Comparison of ENCODE assay signal across 1 cellular context in the genomic region with DNA sequence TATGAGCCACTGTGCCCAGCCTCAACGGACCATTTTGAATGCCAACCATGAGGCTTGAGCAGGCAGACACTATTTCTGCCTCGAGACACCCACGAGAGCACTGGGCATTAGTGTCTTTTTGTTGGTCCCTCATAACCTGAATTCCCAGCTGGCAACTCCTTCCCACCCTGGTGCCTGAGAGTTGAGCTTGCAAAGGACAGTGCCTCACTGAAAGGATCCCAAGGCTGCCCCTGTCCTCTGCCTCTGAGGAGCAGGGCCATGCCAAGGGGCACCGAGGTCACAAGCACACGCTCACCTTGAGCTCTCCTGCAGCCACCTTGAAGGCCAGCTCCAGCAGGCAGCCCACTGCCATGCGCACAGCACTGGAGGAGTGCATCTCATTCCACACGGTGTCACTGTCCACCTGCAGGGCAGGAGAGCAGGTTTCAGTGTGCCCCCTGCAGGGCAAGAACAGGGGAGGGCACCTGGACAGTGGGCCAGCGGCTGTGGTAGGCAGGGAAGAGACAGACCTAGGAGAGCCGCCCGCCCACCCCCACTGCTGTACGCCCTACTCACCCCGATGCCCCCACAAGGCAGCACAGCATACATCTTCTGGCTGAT.
TF ChIP-seq lines count a peak whose summit lies in the region.

No MANE protein-coding gene starts in this region.

TF ChIP-seq in HepG2, 621 proteins besides CTCF, POLR2A, EP300 and RAD21 (continued from another document and continues in another):
- TF ChIP-seq ZBTB4 (CRISPR knock-in tag; IDR thresholded peaks at IDR 0.05; ENCODE audit: borderline replicate concordance) (no peak), JDP2 (CRISPR knock-in tag; IDR thresholded peaks at IDR 0.05; ENCODE audit: borderline replicate concordance) (no peak), HOXD1 (CRISPR knock-in tag; IDR thresholded peaks at IDR 0.05) (no peak), GTF2F1 (IDR thresholded peaks at IDR 0.05; ENCODE audit: low read length) (no peak), ZNF749 (CRISPR knock-in tag; IDR thresholded peaks at IDR 0.05; ENCODE audit: borderline replicate concordance) (no peak), REPIN1 (CRISPR knock-in tag; IDR thresholded peaks at IDR 0.05; ENCODE audit: borderline replicate concordance, low read depth) (0 out of 2 replicates have a peak, but pooled peaks have one; percentile 50), ZNF709 (CRISPR knock-in tag; IDR thresholded peaks at IDR 0.05) (no peak), IRF9 (CRISPR knock-in tag; IDR thresholded peaks at IDR 0.05; ENCODE audit: borderline replicate concordance) (no peak), ZFP37 (CRISPR knock-in tag; IDR thresholded peaks at IDR 0.05; ENCODE audit: borderline replicate concordance) (no peak), CHD2 (IDR thresholded peaks at IDR 0.05; ENCODE audit: low read depth, low read length) (no peak), ZNF766 (CRISPR knock-in tag; IDR thresholded peaks at IDR 0.05; ENCODE audit: borderline replicate concordance) (no peak), ETV6 (CRISPR knock-in tag; conservative IDR thresholded peaks at IDR 0.05) (peak; percentile 73; the same call in 1 of the 2 replicates), ZNF20 (CRISPR knock-in tag; IDR thresholded peaks at IDR 0.05) (no peak), THAP11 (CRISPR knock-in tag; IDR thresholded peaks at IDR 0.05) (peak; percentile 61; the same call in 1 of the 2 replicates), PAX8 (CRISPR knock-in tag; IDR thresholded peaks at IDR 0.05; ENCODE audit: borderline replicate concordance) (no peak), HOXA3 (CRISPR knock-in tag; IDR thresholded peaks at IDR 0.05) (peak; percentile 64; the same call in 1 of the 2 replicates), ZNF138 (CRISPR knock-in tag; IDR thresholded peaks at IDR 0.05; ENCODE audit: low read depth) (no peak), MXD3 (CRISPR knock-in tag; IDR thresholded peaks at IDR 0.05) (no peak), NFYC (CRISPR knock-in tag; IDR thresholded peaks at IDR 0.05) (0 out of 2 replicates have a peak, but pooled peaks have one; percentile 22), BATF2 (CRISPR knock-in tag; IDR thresholded peaks at IDR 0.05) (peak; percentile 62; the same call in 1 of the 2 replicates), NAIF1 (CRISPR knock-in tag; IDR thresholded peaks at IDR 0.05; ENCODE audit: borderline replicate concordance) (no peak), RARG (CRISPR knock-in tag; IDR thresholded peaks at IDR 0.05; ENCODE audit: low read depth) (no peak), ZNF589 (CRISPR knock-in tag; conservative IDR thresholded peaks at IDR 0.05) (peak; percentile 57; the same call in 1 of the 2 replicates), ZNF816 (CRISPR knock-in tag; IDR thresholded peaks at IDR 0.05; ENCODE audit: borderline replicate concordance) (no peak), ZKSCAN8 (CRISPR knock-in tag; IDR thresholded peaks at IDR 0.05; ENCODE audit: borderline replicate concordance) (no peak), WIZ (CRISPR knock-in tag; IDR thresholded peaks at IDR 0.05) (no peak), BRD4 (CRISPR knock-in tag; IDR thresholded peaks at IDR 0.05) (0 out of 2 replicates have a peak, but pooled peaks have one; percentile 34), TFDP1 (CRISPR knock-in tag; IDR thresholded peaks at IDR 0.05; ENCODE audit: borderline replicate concordance) (peak; percentile 60; the same call in 1 of the 2 replicates)
- TF ChIP-seq, protein P1, sequence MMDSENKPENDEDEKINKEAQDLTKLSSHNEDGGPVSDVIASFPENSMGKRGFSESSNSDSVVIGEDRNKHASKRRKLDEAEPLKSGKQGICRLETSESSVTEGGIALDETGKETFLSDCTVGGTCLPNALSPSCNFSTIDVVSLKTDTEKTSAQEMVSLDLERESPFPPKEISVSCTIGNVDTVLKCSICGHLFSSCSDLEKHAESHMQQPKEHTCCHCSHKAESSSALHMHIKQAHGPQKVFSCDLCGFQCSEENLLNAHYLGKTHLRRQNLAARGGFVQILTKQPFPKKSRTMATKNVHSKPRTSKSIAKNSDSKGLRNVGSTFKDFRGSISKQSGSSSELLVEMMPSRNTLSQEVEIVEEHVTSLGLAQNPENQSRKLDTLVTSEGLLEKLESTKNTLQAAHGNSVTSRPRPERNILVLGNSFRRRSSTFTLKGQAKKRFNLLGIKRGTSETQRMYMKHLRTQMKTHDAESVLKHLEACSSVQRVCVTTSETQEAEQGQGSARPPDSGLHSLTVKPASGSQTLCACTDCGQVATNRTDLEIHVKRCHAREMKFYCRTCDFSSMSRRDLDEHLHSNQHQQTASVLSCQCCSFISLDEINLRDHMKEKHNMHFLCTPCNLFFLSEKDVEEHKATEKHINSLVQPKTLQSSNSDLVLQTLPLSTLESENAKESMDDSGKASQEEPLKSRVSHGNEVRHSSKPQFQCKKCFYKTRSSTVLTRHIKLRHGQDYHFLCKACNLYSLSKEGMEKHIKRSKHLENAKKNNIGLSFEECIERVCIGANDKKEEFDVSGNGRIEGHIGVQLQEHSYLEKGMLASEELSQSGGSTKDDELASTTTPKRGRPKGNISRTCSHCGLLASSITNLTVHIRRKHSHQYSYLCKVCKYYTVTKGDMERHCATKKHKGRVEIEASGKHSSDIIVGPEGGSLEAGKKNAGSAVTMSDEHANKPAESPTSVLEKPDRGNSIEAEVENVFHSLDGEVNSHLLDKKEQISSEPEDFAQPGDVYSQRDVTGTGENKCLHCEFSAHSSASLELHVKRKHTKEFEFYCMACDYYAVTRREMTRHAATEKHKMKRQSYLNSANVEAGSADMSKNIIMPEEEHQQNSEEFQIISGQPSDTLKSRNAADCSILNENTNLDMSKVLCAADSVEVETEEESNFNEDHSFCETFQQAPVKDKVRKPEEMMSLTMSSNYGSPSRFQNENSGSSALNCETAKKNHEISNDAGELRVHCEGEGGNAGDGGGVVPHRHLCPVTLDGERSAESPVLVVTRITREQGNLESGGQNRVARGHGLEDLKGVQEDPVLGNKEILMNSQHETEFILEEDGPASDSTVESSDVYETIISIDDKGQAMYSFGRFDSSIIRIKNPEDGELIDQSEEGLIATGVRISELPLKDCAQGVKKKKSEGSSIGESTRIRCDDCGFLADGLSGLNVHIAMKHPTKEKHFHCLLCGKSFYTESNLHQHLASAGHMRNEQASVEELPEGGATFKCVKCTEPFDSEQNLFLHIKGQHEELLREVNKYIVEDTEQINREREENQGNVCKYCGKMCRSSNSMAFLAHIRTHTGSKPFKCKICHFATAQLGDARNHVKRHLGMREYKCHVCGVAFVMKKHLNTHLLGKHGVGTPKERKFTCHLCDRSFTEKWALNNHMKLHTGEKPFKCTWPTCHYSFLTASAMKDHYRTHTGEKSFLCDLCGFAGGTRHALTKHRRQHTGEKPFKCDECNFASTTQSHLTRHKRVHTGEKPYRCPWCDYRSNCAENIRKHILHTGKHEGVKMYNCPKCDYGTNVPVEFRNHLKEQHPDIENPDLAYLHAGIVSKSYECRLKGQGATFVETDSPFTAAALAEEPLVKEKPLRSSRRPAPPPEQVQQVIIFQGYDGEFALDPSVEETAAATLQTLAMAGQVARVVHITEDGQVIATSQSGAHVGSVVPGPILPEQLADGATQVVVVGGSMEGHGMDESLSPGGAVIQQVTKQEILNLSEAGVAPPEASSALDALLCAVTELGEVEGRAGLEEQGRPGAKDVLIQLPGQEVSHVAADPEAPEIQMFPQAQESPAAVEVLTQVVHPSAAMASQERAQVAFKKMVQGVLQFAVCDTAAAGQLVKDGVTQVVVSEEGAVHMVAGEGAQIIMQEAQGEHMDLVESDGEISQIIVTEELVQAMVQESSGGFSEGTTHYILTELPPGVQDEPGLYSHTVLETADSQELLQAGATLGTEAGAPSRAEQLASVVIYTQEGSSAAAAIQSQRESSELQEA (CRISPR knock-in tag; IDR thresholded peaks at IDR 0.05; ENCODE audit: not compliant biosample characterization): no peak
- TF ChIP-seq, protein P2, sequence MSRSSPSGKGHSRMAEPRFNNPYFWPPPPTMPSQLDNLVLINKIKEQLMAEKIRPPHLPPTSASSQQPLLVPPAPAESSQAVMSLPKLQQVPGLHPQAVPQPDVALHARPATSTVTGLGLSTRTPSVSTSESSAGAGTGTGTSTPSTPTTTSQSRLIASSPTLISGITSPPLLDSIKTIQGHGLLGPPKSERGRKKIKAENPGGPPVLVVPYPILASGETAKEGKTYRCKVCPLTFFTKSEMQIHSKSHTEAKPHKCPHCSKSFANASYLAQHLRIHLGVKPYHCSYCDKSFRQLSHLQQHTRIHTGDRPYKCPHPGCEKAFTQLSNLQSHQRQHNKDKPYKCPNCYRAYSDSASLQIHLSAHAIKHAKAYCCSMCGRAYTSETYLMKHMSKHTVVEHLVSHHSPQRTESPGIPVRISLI (CRISPR knock-in tag; IDR thresholded peaks at IDR 0.05; ENCODE audit: borderline replicate concordance): peak; percentile 77
- TF ChIP-seq, protein P3, sequence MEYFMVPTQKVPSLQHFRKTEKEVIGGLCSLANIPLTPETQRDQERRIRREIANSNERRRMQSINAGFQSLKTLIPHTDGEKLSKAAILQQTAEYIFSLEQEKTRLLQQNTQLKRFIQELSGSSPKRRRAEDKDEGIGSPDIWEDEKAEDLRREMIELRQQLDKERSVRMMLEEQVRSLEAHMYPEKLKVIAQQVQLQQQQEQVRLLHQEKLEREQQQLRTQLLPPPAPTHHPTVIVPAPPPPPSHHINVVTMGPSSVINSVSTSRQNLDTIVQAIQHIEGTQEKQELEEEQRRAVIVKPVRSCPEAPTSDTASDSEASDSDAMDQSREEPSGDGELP (IDR thresholded peaks at IDR 0.05; ENCODE audit: borderline replicate concordance, low read depth): no peak
